ENCODE assay signal across 11 cellular contexts in genomic region chr9:34451545-34451944, GRCh38. TPM values are rescaled to one million over a fixed set of nuclear protein-coding genes. Genes with fewer than 3 reads are reported as not detected.
DNase-seq lines count a peak whose midpoint lies in the region; ATAC-seq lines count a peak whose summit lies in the region.
"Had no signal": no experiment of that assay in that cellular context is flagged by ENCODE, and none has a peak within 500 bp of the region (broad histone marks: within the 10 kb centered on the region; RNA-seq: fewer than 3 reads in every experiment).

No MANE protein-coding gene starts in this region.

- POLR2A ChIA-PET in activated naive CD8-positive, alpha-beta T cell treated with anti-CD3 and anti-CD28 coated beads, Interleukin-2, amount 10 ng/mL, durations not matched to agents 7 days and 5 days (lab: Charles Lee) = interaction anchor here (0.6 kb wide), 1 partner anchor 1587 kb away, joined by 3 read pairs; no protein-coding TSS in a partner anchor

- no peak overlapping the region for H3K27ac Mint-ChIP-seq in activated naive CD8-positive, alpha-beta T cell treated with anti-CD3 and anti-CD28 coated beads, Interleukin-2, amount 10 ng/mL, durations not matched to agents 7 days and 5 days
- H3K27ac Mint-ChIP-seq: nephron had no signal

- H3K9me3 Mint-ChIP-seq in activated naive CD8-positive, alpha-beta T cell treated with anti-CD3 and anti-CD28 coated beads, Interleukin-2, amount 10 ng/mL, durations not matched to agents 7 days and 5 days = no peaks in the 10 kb centered on the region
- H3K9me3 Mint-ChIP-seq: nephron had no signal

- no peaks in the 10 kb centered on the region for H3K27me3 Mint-ChIP-seq in activated naive CD8-positive, alpha-beta T cell treated with anti-CD3 and anti-CD28 coated beads, Interleukin-2, amount 10 ng/mL, durations not matched to agents 7 days and 5 days

- no peak overlapping the region for H3K4me3 Mint-ChIP-seq in activated naive CD8-positive, alpha-beta T cell treated with anti-CD3 and anti-CD28 coated beads, Interleukin-2, amount 10 ng/mL, durations not matched to agents 7 days and 5 days
- H3K4me3 Mint-ChIP-seq: nephron had no signal

- peaks cover 29% of the 10 kb centered on the region for H3K4me1 Mint-ChIP-seq in activated naive CD8-positive, alpha-beta T cell treated with anti-CD3 and anti-CD28 coated beads, Interleukin-2, amount 10 ng/mL, durations not matched to agents 7 days and 5 days

- peak; percentile 42 to 51 for DNase-seq in activated T-cell treated with anti-CD3 and anti-CD28 coated beads, Interleukin-2, amount 50 U/mL, for 48 hours
- no peak for DNase-seq in activated T-cell treated with anti-CD3 and anti-CD28 coated beads for 4 hours
- no peak for DNase-seq in activated naive CD8-positive, alpha-beta T cell treated with anti-CD3 and anti-CD28 coated beads, Interleukin-2, amount 10 ng/mL, durations not matched to agents 7 days and 5 days
- DNase-seq in stimulated activated CD8-positive, alpha-beta memory T cell treated with anti-CD3 and anti-CD28 coated beads, Interleukin-4, amount 100 ng/mL, for 48 hours = peak; percentile 54
- no peak for DNase-seq in stimulated activated naive CD4-positive, alpha-beta T cell (lab: John Stamatoyannopoulos, UW)
- no peak for DNase-seq in GM19238 (ENCODE audit: insufficient read length, low spot score)
- DNase-seq: NCI-H2107, SIG-M5 had no signal

- ATAC-seq in HG02852 (IDR thresholded peaks at IDR 0.05; ENCODE audit: unreplicated experiment) (peak; percentile 85), GM18861 (IDR thresholded peaks at IDR 0.05; ENCODE audit: unreplicated experiment) (no peak)
- ATAC-seq in activated naive CD8-positive, alpha-beta T cell treated with anti-CD3 and anti-CD28 coated beads, Interleukin-2, amount 10 ng/mL, durations not matched to agents 7 days and 5 days (ENCODE audit: low read depth) = peak; percentile 80

- H3K36me3 Mint-ChIP-seq in activated naive CD8-positive, alpha-beta T cell treated with anti-CD3 and anti-CD28 coated beads, Interleukin-2, amount 10 ng/mL, durations not matched to agents 7 days and 5 days = peaks cover 4% of the 10 kb centered on the region

RNA-seq across cellular contexts. Expression of gene FAM219A, which starts 6.8 kb away (rescaled TPM):
- total RNA-seq in activated naive CD8-positive, alpha-beta T cell treated with anti-CD3 and anti-CD28 coated beads, Interleukin-2, amount 10 ng/mL, durations not matched to agents 7 days and 5 days = 10 to 100 TPM; 11.7 to 13.4 TPM

RNA-seq across cellular contexts. Expression of gene DNAI1, which starts 7.1 kb away (rescaled TPM):
- total RNA-seq in activated naive CD8-positive, alpha-beta T cell treated with anti-CD3 and anti-CD28 coated beads, Interleukin-2, amount 10 ng/mL, durations not matched to agents 7 days and 5 days = not detected

Comparison
In these comparisons a context has a peak if more than half of its experiments do, and no peak if none do; other contexts are left out.
1. DNase-seq: peak in activated T-cell treated with anti-CD3 and anti-CD28 coated beads, Interleukin-2, amount 50 U/mL, for 48 hours (2 of 2) and stimulated activated CD8-positive, alpha-beta memory T cell treated with anti-CD3 and anti-CD28 coated beads, Interleukin-4, amount 100 ng/mL, for 48 hours (single experiment); none in activated T-cell treated with anti-CD3 and anti-CD28 coated beads for 4 hours (single experiment), activated naive CD8-positive, alpha-beta T cell treated with anti-CD3 and anti-CD28 coated beads, Interleukin-2, amount 10 ng/mL, durations not matched to agents 7 days and 5 days (single experiment), stimulated activated naive CD4-positive, alpha-beta T cell (0 of 6) and GM19238 (single experiment).